ENCODE assay signal across 8 cellular contexts in the genomic region with DNA sequence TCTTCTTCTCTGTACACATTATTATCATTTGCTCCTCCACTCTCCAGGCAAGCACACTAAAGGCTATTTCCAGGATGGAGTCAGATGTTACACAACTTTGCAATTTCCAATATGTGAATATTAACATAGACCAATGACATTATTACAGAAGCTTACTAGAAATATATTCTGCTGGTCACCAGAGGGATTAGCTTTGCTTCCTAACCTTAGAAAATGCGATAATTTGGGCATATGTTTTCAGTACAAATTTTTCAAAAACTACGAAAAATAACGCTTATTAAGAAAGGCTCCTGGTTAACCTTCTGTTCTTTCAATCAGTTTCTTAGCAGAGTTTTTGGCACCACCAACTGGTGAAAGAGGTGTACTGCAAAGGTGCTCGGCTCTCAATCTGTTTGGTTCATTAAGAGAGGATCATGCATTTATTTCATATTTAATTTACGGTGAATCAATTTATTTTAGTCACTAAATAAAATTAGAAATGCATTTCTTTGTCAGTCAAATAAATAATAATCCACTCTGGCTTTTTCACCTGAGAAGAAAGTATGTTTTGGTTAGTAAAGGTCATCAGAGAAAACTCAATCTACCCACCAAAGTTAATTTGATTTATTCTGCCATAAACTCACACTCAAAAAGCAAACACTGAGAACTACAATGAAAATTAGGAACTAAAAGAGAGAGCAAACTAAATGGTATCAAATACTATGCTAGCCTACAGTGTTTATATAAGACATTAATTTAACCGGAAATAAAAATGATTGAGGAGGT. TPM values are rescaled to one million over a fixed set of nuclear protein-coding genes. Genes with fewer than 3 reads are reported as not detected.
A peak's percentile ranks its signal among the peaks of the same experiment; 100 is the strongest.
DNase-seq lines count a peak whose midpoint lies in the region; ATAC-seq and TF ChIP-seq lines count a peak whose summit lies in the region.

No MANE protein-coding gene starts in this region.

- H3K9ac ChIP-seq in PC-3 (ENCODE audit: low read length): 0 out of 2 replicates have a peak overlapping the region, but pooled peaks have one; percentile 19

- no peaks in the 10 kb centered on the region for H3K9me2 ChIP-seq in PC-3 (replicated peaks; ENCODE audit: low read length)

- BruUV-seq in PC-3 (replicated peaks; lab: Mats Ljungman, UMichigan): no TSS peak

- no peaks in the 10 kb centered on the region for H4K20me1 ChIP-seq in PC-3 (ENCODE audit: low read length)

- peak overlapping the region; percentile 81; the same call in 1 of the 2 replicates for H3K27ac ChIP-seq in PC-3 (ENCODE audit: low read length)
- H3K27ac ChIP-seq in neutrophil: no peak overlapping the region

- TF ChIP-seq CTCF in PC-3 (conservative IDR thresholded peaks at IDR 0.05; ENCODE audit: low read depth, low read length): peak; percentile 92
- peak; percentile 96 for TF ChIP-seq CTCF in neutrophil (IDR thresholded peaks at IDR 0.05)

- CTCF ChIA-PET in PC-3 (lab: Charles Lee): no interaction called here

- POLR2A ChIA-PET in PC-3 (lab: Charles Lee; ENCODE audit: unreplicated experiment): no interaction called here

- H3K4me1 ChIP-seq in PC-3 (ENCODE audit: insufficient read depth, low read length) (peaks cover 45% of the 10 kb centered on the region), neutrophil (ENCODE audit: control insufficient read depth in 1 of 2, insufficient read depth in 1 of 2, low read depth in 1 of 2, low read length in 1 of 2) (peaks cover 0 to 7% of the 10 kb centered on the region in 2 experiments)

- H2AFZ ChIP-seq in PC-3 (ENCODE audit: low read length): peak overlapping the region; percentile 20; the same call in 1 of the 2 replicates

- H3K27me3 ChIP-seq in PC-3 (ENCODE audit: low read length) (no peaks in the 10 kb centered on the region), neutrophil (peaks cover 4% of the 10 kb centered on the region)

- no peak for ATAC-seq in PC-3
- no peak for ATAC-seq in GM21528 (IDR thresholded peaks at IDR 0.05; ENCODE audit: low FRiP score, unreplicated experiment)

- intact Hi-C loops in PC-3 (cut with micrococcal nuclease): loop anchor here (1.0 to 10.0 kb wide), 6 partner anchors 58 to 875 kb away; a partner anchor contains a TSS

- no peaks in the 10 kb centered on the region for H3K79me2 ChIP-seq in PC-3 (ENCODE audit: low read length)

- DNase-seq in DMS53 (lab: John Stamatoyannopoulos, UW): peak; percentile 69
- peak; percentile 63 for DNase-seq in HT1080 (ENCODE audit: low read depth)
- peak; percentile 86 for DNase-seq in PC-3
- DNase-seq in activated T-cell treated with anti-CD3 and anti-CD28 coated beads for 48 hours (ENCODE audit: low read depth): peak; percentile 34
- DNase-seq in fibroblast of gingiva (ENCODE audit: low read depth): peak; percentile 63
- peak; percentile 97 for DNase-seq in superior temporal gyrus (ENCODE audit: extremely low spot score)

- peak overlapping the region; percentile 48 for H3K4me2 ChIP-seq in PC-3 (ENCODE audit: low read length)

- H3K4me3 ChIP-seq in PC-3 (ENCODE audit: low read length) (no peak overlapping the region), neutrophil (ENCODE audit: low read depth in 1 of 2, low read length in 1 of 2) (no peak overlapping the region)

- H3K36me3 ChIP-seq in PC-3 (ENCODE audit: low read depth, low read length) (no peaks in the 10 kb centered on the region), neutrophil (no peaks in the 10 kb centered on the region)

- no peaks in the 10 kb centered on the region for H3F3A ChIP-seq in PC-3 (ENCODE audit: low read length, unreplicated experiment)

- H3K9me3 ChIP-seq in PC-3 (ENCODE audit: low read length) (no peaks in the 10 kb centered on the region), neutrophil (no peaks in the 10 kb centered on the region)

RNA-seq across cellular contexts. Expression of a gene that starts 39.2 kb away (rescaled TPM):
- 3.9 and 12.2 TPM in 2 replicates for total RNA-seq in HT1080 (2014; rRNA removed; shearing (Covaris generic))
- 10.8 and 11.3 TPM in 2 replicates for polyA plus RNA-seq in HT1080 (2015; cell fraction: cytosol; rRNA removed)
- polyA plus RNA-seq in HT1080 (2015; cell fraction: nucleus; rRNA removed): 3.0 and 4.6 TPM in 2 replicates
- 7.0 and 10.0 TPM in 2 replicates for total RNA-seq in PC-3 (2014; rRNA removed)

RNA-seq across cellular contexts. Expression of a gene that starts 40.4 kb away (rescaled TPM):
- total RNA-seq in HT1080 (2014; rRNA removed; shearing (Covaris generic)): 49.9 and 52.5 TPM in 2 replicates
- 29.8 and 35.8 TPM in 2 replicates for polyA plus RNA-seq in HT1080 (2015; cell fraction: cytosol; rRNA removed)
- polyA plus RNA-seq in HT1080 (2015; cell fraction: nucleus; rRNA removed): 43.4 and 44.8 TPM in 2 replicates
- 42.9 and 51.4 TPM in 2 replicates for total RNA-seq in PC-3 (2014; rRNA removed)

Comparison
In these comparisons a context has a peak if more than half of its experiments do, and no peak if none do; other contexts are left out.
1. DNase-seq: peak in every context shown above with its lines; median percentile 97 in superior temporal gyrus; 86 in PC-3; 69 in DMS53; 63 in HT1080; 63 in fibroblast of gingiva; 34 in activated T-cell treated with anti-CD3 and anti-CD28 coated beads for 48 hours.